ENCODE assay signal across 8 cellular contexts in the genomic region with DNA sequence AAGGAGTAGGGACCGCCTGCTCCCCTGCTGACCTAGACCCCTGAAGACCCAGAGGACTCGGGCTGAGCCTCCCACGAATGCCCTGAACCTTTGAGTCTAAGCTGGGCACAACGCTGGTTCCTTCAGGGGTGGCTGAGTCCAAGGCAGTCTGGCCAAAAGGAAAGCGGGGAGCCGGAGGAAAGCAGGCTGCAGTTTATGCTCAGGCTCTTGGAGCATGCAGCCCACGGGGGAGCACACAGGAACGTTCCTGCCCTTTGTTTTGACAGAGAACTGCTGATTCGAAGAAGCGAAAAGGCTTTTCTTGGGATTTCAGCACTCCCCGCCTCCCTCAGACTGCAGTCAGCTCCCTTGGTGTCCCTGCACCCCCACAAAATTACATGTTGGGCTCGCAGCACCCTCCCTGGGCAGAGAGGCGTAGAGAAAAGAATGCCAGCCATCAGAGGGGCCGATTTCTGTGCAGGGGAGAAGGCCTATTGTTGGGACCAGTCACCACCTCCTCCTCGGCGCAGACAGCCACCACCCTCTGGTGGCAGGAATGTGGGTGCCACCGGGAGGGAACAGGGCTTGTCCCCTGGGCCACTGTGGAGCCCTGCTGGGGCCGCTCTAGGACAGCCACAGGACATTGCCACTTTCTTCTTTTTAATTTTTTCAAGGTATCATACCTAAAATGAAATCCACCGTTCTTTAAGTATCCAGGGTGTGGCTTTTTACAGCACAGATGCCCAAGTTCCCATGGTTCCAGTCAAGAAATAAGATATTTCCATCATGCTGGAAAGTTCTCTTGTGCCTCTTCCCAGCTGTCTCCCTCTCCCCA.
A peak's percentile ranks its signal among the peaks of the same experiment; 100 is the strongest.
DNase-seq lines count a peak whose midpoint lies in the region; ATAC-seq and TF ChIP-seq lines count a peak whose summit lies in the region.

No MANE protein-coding gene starts in this region.

- peak overlapping the region; percentile 23; the same call in 2 of the 3 replicates for H2BK15ac ChIP-seq in IMR-90 (ENCODE audit: low read depth, low read length)

- H3K14ac ChIP-seq in IMR-90 (replicated peaks; ENCODE audit: low read depth, low read length) = peak overlapping the region; percentile 76

- intact Hi-C loops in IMR-90 (cut with micrococcal nuclease) = loop anchor here (2.0 to 5.0 kb wide), 5 partner anchors 65 to 172 kb away; a partner anchor contains a TSS
- intact Hi-C loops in heart right ventricle (cut with DNase I) = loop anchor here in 9 of 10 donors (1.0 to 10.0 kb wide), 13 partner anchors 42 to 172 kb away; a partner anchor contains a TSS
- intact Hi-C loops in posterior cingulate gyrus (cut with DNase I) = loop anchor here (5.0 kb wide), 2 partner anchors 157 to 172 kb away; no protein-coding TSS in a partner anchor

- H2AK9ac ChIP-seq in IMR-90 (replicated peaks; ENCODE audit: low read depth, low read length, poor library complexity) = peak overlapping the region; percentile 87

- peak; percentile 55 for DNase-seq in DND-41
- peak; percentile 64 for DNase-seq in IMR-90
- peak; percentile 6 for DNase-seq in SHP77 treated with DMSO at 0.1 percent for 48 hours (lab: John Stamatoyannopoulos, UW)
- peak; percentile 92 for DNase-seq in adipocyte (ENCODE audit: low read depth)
- DNase-seq in heart right ventricle = peak; percentile 89
- DNase-seq in posterior cingulate gyrus = peak; percentile 46 to 94 (median 70)

- H3K36me3 ChIP-seq in DND-41 (ENCODE audit: insufficient read depth, low read length) (no peaks in the 10 kb centered on the region), IMR-90 (ENCODE audit: control insufficient read depth, insufficient read depth, low read length) (no peaks in the 10 kb centered on the region), adipocyte (ENCODE audit: control insufficient read depth, insufficient read depth, low read length, severe bottlenecking) (peaks cover 11% of the 10 kb centered on the region), heart right ventricle (no peaks in the 10 kb centered on the region)

- H3K9ac ChIP-seq in DND-41 (ENCODE audit: low read depth, low read length) (no peak overlapping the region), IMR-90 (ENCODE audit: low read depth, low read length) (peak overlapping the region; percentile 38), adipocyte (ENCODE audit: low read length) (peak overlapping the region; percentile 72)

- peaks cover 25% of the 10 kb centered on the region for H3K9me1 ChIP-seq in IMR-90 (ENCODE audit: insufficient read depth, low read length)

- H3K18ac ChIP-seq in IMR-90 (ENCODE audit: low read depth, low read length) = peak overlapping the region; percentile 14; the same call in 1 of the 2 replicates

- in situ Hi-C loops in IMR-90 (cut with MboI; ENCODE audit: low sequenced_read_pairs) = loop anchor here (5.0 kb wide), 1 partner anchor 67 kb away; no protein-coding TSS in a partner anchor

- H2BK20ac ChIP-seq in IMR-90 (ENCODE audit: low read depth, low read length) = peak overlapping the region; percentile 72

- peak overlapping the region; percentile 6 to 91; a peak in 3 of 4 replicates for H4K8ac ChIP-seq in IMR-90 (ENCODE audit: low read depth in 2 of 2, low read length in 2 of 2)

- peak overlapping the region; percentile 81 for H2BK120ac ChIP-seq in IMR-90 (ENCODE audit: low read depth, low read length)

- no peak for TF ChIP-seq POLR2A in IMR-90 (IDR thresholded peaks at IDR 0.05; ENCODE audit: low read depth, low read length)

- 59% methylated on average over 8 of the region's 19 CpGs; no CpG with 5 or more reads in 1 of the 2 experiments for WGBS in IMR-90 (ENCODE audit: extremely low coverage in 2 of 2, insufficient read length in 1 of 2), 2 experiments
- 37 to 38% methylated on average over 19 of the region's 19 CpGs for WGBS in heart right ventricle, 2 donors

- peak; percentile 90 for TF ChIP-seq RAD21 in IMR-90 (IDR thresholded peaks at IDR 0.05; ENCODE audit: low read length)

- no peak overlapping the region for H3K4me2 ChIP-seq in DND-41 (ENCODE audit: insufficient read depth, low read length)
- H3K4me2 ChIP-seq in IMR-90 (ENCODE audit: low read depth, low read length) = no peak overlapping the region

- no TSS peak for BruUV-seq in IMR-90 (replicated peaks; lab: Mats Ljungman, UMichigan)

- peak; percentile 74 for TF ChIP-seq CTCF in DND-41 (IDR thresholded peaks at IDR 0.05; ENCODE audit: borderline replicate concordance, extremely low read depth, low read length, poor library complexity, severe bottlenecking)
- peak; percentile 98 for TF ChIP-seq CTCF in IMR-90 (conservative IDR thresholded peaks at IDR 0.05; ENCODE audit: low read depth, low read length)
- TF ChIP-seq CTCF in heart right ventricle (IDR thresholded peaks at IDR 0.05) = peak; percentile 94 to 100 (median 96)

- H2BK5ac ChIP-seq in IMR-90 (ENCODE audit: low read depth, low read length, poor library complexity, severe bottlenecking) = peak overlapping the region; percentile 18

- H3K27ac ChIP-seq in DND-41 (ENCODE audit: low read length) (0 out of 2 replicates have a peak overlapping the region, but pooled peaks have one; percentile 28), IMR-90 (ENCODE audit: insufficient read depth, low read length) (peak overlapping the region; percentile 61), heart right ventricle (peak overlapping the region in 8 of 10 donors; percentile 59 to 80 (median 72))

- H3K9me3 ChIP-seq in DND-41 (ENCODE audit: insufficient read depth, low read length, severe bottlenecking) = no peaks in the 10 kb centered on the region
- H3K9me3 ChIP-seq in IMR-90 (ENCODE audit: control insufficient read depth, insufficient read depth, low read length) = no peaks in the 10 kb centered on the region
- H3K9me3 ChIP-seq in adipocyte (ENCODE audit: control insufficient read depth, low read length) = no peaks in the 10 kb centered on the region
- H3K9me3 ChIP-seq in heart right ventricle = no peaks in the 10 kb centered on the region

- peaks cover 18% of the 10 kb centered on the region; the same call in 1 of the 2 replicates for H3K79me2 ChIP-seq in DND-41 (ENCODE audit: insufficient read depth, low read length)

- H3K4me1 ChIP-seq in DND-41 (ENCODE audit: insufficient read depth, low read length) = no peaks in the 10 kb centered on the region
- peaks cover 49% of the 10 kb centered on the region for H3K4me1 ChIP-seq in IMR-90 (ENCODE audit: control insufficient read depth, insufficient read depth, low read length)
- H3K4me1 ChIP-seq in adipocyte (ENCODE audit: control insufficient read depth, insufficient read depth, low read length) = peaks cover 67% of the 10 kb centered on the region
- H3K4me1 ChIP-seq in heart right ventricle = peaks cover 12 to 93% (median 58%) of the 10 kb centered on the region in 9 donors

- H4K20me1 ChIP-seq in DND-41 (ENCODE audit: insufficient read depth, low read length) (peaks cover 38% of the 10 kb centered on the region), IMR-90 (ENCODE audit: insufficient read depth, low read length) (no peaks in the 10 kb centered on the region; the same call in 1 of the 2 replicates)

- peak overlapping the region; percentile 79 for H3K4ac ChIP-seq in IMR-90 (ENCODE audit: low read depth, low read length)

- H4K91ac ChIP-seq in IMR-90 (ENCODE audit: insufficient read depth, low read depth, low read length) = peak overlapping the region; percentile 82

- H3K23ac ChIP-seq in IMR-90 (ENCODE audit: low read depth, low read length) = peak overlapping the region; percentile 26; the same call in 1 of the 2 replicates

- no peaks in the 10 kb centered on the region for H3K27me3 ChIP-seq in DND-41 (ENCODE audit: insufficient read depth, low read length, poor library complexity)
- no peaks in the 10 kb centered on the region for H3K27me3 ChIP-seq in IMR-90 (ENCODE audit: control insufficient read depth, insufficient read depth, low read length)
- no peaks in the 10 kb centered on the region for H3K27me3 ChIP-seq in adipocyte (replicated peaks; ENCODE audit: control insufficient read depth, insufficient read depth, low read length)
- H3K27me3 ChIP-seq in heart right ventricle = no peaks in the 10 kb centered on the region

- no peak overlapping the region for H2AFZ ChIP-seq in DND-41 (ENCODE audit: low read depth, low read length)
- H2AFZ ChIP-seq in IMR-90 (replicated peaks; ENCODE audit: low read length, poor library complexity) = peak overlapping the region; percentile 88

- CTCF ChIA-PET in IMR-90 (lab: Yijun Ruan, JAX) = interaction anchor here (0.5 to 2.5 kb wide), 13 partner anchors 8 to 155 kb away, joined by 3 to 11 read pairs (median 4); no protein-coding TSS in a partner anchor

- H3K4me3 ChIP-seq in DND-41 (ENCODE audit: low read depth in 1 of 2, low read length in 2 of 2) (no peak overlapping the region), IMR-90 (ENCODE audit: insufficient read depth, low read depth, low read length) (no peak overlapping the region), adipocyte (ENCODE audit: low read length) (no peak overlapping the region), heart right ventricle (no peak overlapping the region)

- peak overlapping the region; percentile 88 for H2AK5ac ChIP-seq in IMR-90 (ENCODE audit: low read depth, low read length)

- dilution Hi-C loops in IMR-90 (cut with HindIII; ENCODE audit: low sequenced_read_pairs, unreplicated experiment) = no loop called here

- POLR2A ChIA-PET in IMR-90 (lab: Charles Lee; ENCODE audit: unreplicated experiment) = no interaction called here

- peak overlapping the region; percentile 7; the same call in 1 of the 2 replicates for H3K56ac ChIP-seq in IMR-90 (ENCODE audit: extremely low read depth, insufficient read depth, low read length)

- peak overlapping the region; percentile 77 for H4K5ac ChIP-seq in IMR-90 (ENCODE audit: low read depth, low read length)

- peak; percentile 86 for ATAC-seq in DND-41 (ENCODE audit: insufficient read depth, low read depth)
- ATAC-seq in IMR-90 (ENCODE audit: low read depth) = peak; percentile 79
- peak; percentile 86 to 96 (median 92) for ATAC-seq in heart right ventricle
- ATAC-seq in HG02840 (IDR thresholded peaks at IDR 0.05; ENCODE audit: low FRiP score, unreplicated experiment) = no peak
- no peak for ATAC-seq in GM18498 (IDR thresholded peaks at IDR 0.05; ENCODE audit: unreplicated experiment)

- peaks cover 18 to 85% of the 10 kb centered on the region in 2 experiments for H3K79me1 ChIP-seq in IMR-90 (ENCODE audit: low read depth in 1 of 2, low read length in 2 of 2)

TF ChIP-seq in IMR-90, 13 proteins besides CTCF, POLR2A, EP300 and RAD21 (continues in another document):
- no peak for TF ChIP-seq CHD1 (IDR thresholded peaks at IDR 0.05; ENCODE audit: low read depth, low read length)
- TF ChIP-seq, protein P1, sequence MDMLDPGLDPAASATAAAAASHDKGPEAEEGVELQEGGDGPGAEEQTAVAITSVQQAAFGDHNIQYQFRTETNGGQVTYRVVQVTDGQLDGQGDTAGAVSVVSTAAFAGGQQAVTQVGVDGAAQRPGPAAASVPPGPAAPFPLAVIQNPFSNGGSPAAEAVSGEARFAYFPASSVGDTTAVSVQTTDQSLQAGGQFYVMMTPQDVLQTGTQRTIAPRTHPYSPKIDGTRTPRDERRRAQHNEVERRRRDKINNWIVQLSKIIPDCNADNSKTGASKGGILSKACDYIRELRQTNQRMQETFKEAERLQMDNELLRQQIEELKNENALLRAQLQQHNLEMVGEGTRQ (IDR thresholded peaks at IDR 0.05; ENCODE audit: low read depth, low read length) = no peak
- TF ChIP-seq MAFK (IDR thresholded peaks at IDR 0.05; ENCODE audit: low read depth, low read length) = no peak
- TF ChIP-seq RFX5 (IDR thresholded peaks at IDR 0.05; ENCODE audit: low read depth, low read length) = no peak

Comparison
In these comparisons a context has a peak if more than half of its experiments do, and no peak if none do; other contexts are left out.
1. ATAC-seq: peak in DND-41 (single experiment), IMR-90 (single experiment) and heart right ventricle (8 of 8); none in HG02840 (single experiment) and GM18498 (single experiment).
2. DNase-seq: peak in every context shown above with its lines; median percentile 92 in adipocyte; 89 in heart right ventricle; 70 in posterior cingulate gyrus; 64 in IMR-90; 55 in DND-41; 6 in SHP77 treated with DMSO at 0.1 percent for 48 hours.
3. Peak in every context shown above with its lines, with median percentiles within 50 percentile points of each other: H3K27ac ChIP-seq and CTCF ChIP-seq.